In the genomic region with DNA sequence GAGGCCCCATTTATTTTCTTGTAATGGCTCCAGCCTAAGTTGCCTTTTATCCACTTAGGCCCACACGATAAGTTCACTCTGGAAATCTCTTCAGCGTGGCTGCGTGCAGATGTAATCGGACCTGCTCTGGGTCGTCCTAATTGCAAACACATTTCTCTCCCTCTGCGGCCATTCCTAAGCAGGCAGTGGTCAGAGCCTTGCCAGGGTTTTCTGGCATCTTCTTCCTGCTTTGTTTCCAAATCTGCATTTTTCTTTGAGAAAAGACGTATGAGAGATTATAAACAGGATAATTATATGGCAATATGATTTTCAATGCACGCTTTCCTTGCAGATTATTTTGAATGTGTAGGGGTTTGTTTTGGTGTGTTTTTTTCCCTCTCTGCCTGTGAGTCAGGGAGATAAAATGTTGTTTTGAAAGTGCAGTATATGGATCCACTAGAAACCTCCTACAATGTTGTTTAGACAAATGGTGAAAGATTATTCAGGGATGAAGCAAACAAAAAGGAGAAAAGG, we compare ENCODE assay signal across 1 cellular context.
TF ChIP-seq lines count a peak whose summit lies in the region.

No MANE protein-coding gene starts in this region.

TF ChIP-seq in SK-N-SH treated with all-trans-retinoic acid at 6 μM for 48 hours, 23 proteins besides CTCF, POLR2A, EP300 and RAD21 (continued from another document):
- no peak for TF ChIP-seq ARNTL (CRISPR knock-in tag; IDR thresholded peaks at IDR 0.05; ENCODE audit: borderline replicate concordance, low read depth)
- no peak for TF ChIP-seq PPARA (CRISPR knock-in tag; IDR thresholded peaks at IDR 0.05; ENCODE audit: borderline replicate concordance)
- TF ChIP-seq TSHZ2 (CRISPR knock-in tag; IDR thresholded peaks at IDR 0.05) = peak; percentile 91
- TF ChIP-seq GLIS3 (CRISPR knock-in tag; IDR thresholded peaks at IDR 0.05) = no peak
- no peak for TF ChIP-seq OSR1 (CRISPR knock-in tag; IDR thresholded peaks at IDR 0.05)
- TF ChIP-seq ZNF8 (CRISPR knock-in tag; IDR thresholded peaks at IDR 0.05) = 0 out of 2 replicates have a peak, but pooled peaks have one; percentile 14
- no peak for TF ChIP-seq CSDC2 (CRISPR knock-in tag; IDR thresholded peaks at IDR 0.05)
- TF ChIP-seq ESRRG (CRISPR knock-in tag; IDR thresholded peaks at IDR 0.05) = no peak
- no peak for TF ChIP-seq ZFP30 (CRISPR knock-in tag; IDR thresholded peaks at IDR 0.05)
- TF ChIP-seq, protein P1, sequence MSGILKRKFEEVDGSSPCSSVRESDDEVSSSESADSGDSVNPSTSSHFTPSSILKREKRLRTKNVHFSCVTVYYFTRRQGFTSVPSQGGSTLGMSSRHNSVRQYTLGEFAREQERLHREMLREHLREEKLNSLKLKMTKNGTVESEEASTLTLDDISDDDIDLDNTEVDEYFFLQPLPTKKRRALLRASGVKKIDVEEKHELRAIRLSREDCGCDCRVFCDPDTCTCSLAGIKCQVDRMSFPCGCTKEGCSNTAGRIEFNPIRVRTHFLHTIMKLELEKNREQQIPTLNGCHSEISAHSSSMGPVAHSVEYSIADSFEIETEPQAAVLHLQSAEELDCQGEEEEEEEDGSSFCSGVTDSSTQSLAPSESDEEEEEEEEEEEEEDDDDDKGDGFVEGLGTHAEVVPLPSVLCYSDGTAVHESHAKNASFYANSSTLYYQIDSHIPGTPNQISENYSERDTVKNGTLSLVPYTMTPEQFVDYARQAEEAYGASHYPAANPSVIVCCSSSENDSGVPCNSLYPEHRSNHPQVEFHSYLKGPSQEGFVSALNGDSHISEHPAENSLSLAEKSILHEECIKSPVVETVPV (CRISPR knock-in tag; IDR thresholded peaks at IDR 0.05) = no peak
- TF ChIP-seq, protein P2, sequence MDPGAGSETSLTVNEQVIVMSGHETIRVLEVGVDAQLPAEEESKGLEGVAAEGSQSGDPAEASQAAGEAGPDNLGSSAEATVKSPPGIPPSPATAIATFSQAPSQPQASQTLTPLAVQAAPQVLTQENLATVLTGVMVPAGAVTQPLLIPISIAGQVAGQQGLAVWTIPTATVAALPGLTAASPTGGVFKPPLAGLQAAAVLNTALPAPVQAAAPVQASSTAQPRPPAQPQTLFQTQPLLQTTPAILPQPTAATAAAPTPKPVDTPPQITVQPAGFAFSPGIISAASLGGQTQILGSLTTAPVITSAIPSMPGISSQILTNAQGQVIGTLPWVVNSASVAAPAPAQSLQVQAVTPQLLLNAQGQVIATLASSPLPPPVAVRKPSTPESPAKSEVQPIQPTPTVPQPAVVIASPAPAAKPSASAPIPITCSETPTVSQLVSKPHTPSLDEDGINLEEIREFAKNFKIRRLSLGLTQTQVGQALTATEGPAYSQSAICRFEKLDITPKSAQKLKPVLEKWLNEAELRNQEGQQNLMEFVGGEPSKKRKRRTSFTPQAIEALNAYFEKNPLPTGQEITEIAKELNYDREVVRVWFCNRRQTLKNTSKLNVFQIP (CRISPR knock-in tag; IDR thresholded peaks at IDR 0.05; ENCODE audit: borderline replicate concordance, low read depth) = no peak
